In the genomic region with DNA sequence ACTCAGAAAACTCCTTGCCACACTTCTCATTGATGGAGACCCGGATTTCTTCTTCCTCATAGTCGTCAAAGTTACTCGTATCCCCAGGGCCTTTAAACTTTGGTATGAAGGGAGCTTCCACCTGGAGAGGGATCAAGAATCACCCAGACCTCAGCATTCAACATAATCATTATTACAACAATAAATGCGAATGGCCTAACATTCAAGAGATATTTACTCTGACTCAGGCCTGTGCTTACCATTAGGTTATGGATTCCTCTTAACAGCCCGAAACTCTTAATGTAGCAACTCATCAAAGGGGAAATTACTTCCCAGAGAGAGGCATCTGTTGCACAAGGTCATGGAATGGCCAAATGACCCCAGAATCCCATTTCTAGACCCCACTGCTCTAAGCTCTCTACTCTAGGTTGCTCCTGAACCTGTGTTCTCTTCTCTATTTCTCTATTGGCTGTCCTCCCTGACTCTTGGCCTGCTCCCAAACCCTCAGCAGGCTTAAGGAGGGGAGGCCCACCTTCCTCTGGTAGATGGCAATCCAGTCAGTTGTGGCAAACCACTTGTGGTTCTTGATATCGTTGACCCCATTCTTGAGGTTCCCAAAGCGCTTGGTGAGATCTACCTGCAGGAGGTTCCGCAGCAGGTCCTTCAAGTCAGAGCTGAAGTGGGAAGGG, we compare ENCODE assay signal across 25 cellular contexts. TPM values are rescaled to one million over a fixed set of nuclear protein-coding genes. Genes with fewer than 3 reads are reported as not detected.
A peak's percentile ranks its signal among the peaks of the same experiment; 100 is the strongest.
DNase-seq lines count a peak whose midpoint lies in the region; ATAC-seq, FAIRE-seq and TF ChIP-seq lines count a peak whose summit lies in the region.
"Had no signal": no experiment of that assay in that cellular context is flagged by ENCODE, and none has a peak within 500 bp of the region (broad histone marks: within the 10 kb centered on the region; RNA-seq: fewer than 3 reads in every experiment).

No MANE protein-coding gene starts in this region.

- no peak for FAIRE-seq in A549 (lab: Jason Lieb, UNC)
- FAIRE-seq: GM12892 had no signal

- WGBS in A549 (ENCODE audit: missing lambda C conversion rate): 97% methylated on average over 8 of the region's 8 CpGs

- no peak for TF ChIP-seq CTCF in A549 (IDR thresholded peaks at IDR 0.05)

- H3K4me3 Mint-ChIP-seq in CD4-positive, alpha-beta memory T cell: peak overlapping the region; percentile 34 to 81 (median 65)
- peak overlapping the region; percentile 41 for H3K4me3 Mint-ChIP-seq in activated CD4-positive, alpha-beta memory T cell treated with anti-CD3 and anti-CD28 coated beads for 36 hours
- H3K4me3 Mint-ChIP-seq in naive B cell: peak overlapping the region in 7 of 8 donors; percentile 4 to 86 (median 41)
- H3K4me3 Mint-ChIP-seq: T-helper 1 cell treated with Interleukin-12 subunit alpha and Interleukin-12 subunit beta and Interleukin-4 antibody, amounts not matched to agents 30 μg/mL and 1 μg/mL, for 36 hours had no signal

- H3K4me3 ChIP-seq in A549: no peak overlapping the region
- H3K4me3 ChIP-seq in CD4-positive, alpha-beta memory T cell (ENCODE audit: low read length in 2 of 2): no peak overlapping the region
- H3K4me3 ChIP-seq: esophagus squamous epithelium, skin epidermis, uterus had no signal

- H3K27me3 Mint-ChIP-seq in CD4-positive, alpha-beta memory T cell: peaks cover 0 to 2% of the 10 kb centered on the region in 2 donors
- no peaks in the 10 kb centered on the region for H3K27me3 Mint-ChIP-seq in activated CD4-positive, alpha-beta memory T cell treated with anti-CD3 and anti-CD28 coated beads for 36 hours
- H3K27me3 Mint-ChIP-seq in naive B cell: no peaks in the 10 kb centered on the region

- intact Hi-C loops in CD4-positive, alpha-beta memory T cell (cut with micrococcal nuclease): loop anchor here (5.0 kb wide), 1 partner anchor 114 kb away; a partner anchor contains a TSS
- intact Hi-C loops in activated CD4-positive, alpha-beta memory T cell treated with anti-CD3 and anti-CD28 coated beads for 36 hours (cut with micrococcal nuclease): no loop called here

- DNase-seq in A549 (ENCODE audit: low read depth in 1 of 2, low spot score in 1 of 2) (no peak), naive B cell (no peak), T1000 (lab: John Stamatoyannopoulos, UW) (no peak)
- DNase-seq in CD4-positive, alpha-beta memory T cell: no peak
- no peak for DNase-seq in activated CD4-positive, alpha-beta memory T cell treated with anti-CD3 and anti-CD28 coated beads for 36 hours
- DNase-seq: AML-193; amniotic stem cell; effector CD4-positive, alpha-beta T cell; esophagus squamous epithelium; GF-D8; left ventricle myocardium superior; NCI-H1105 treated with DMSO at 0.1 percent for 48 hours; NCI-H2107; NCI-H510A treated with DMSO at 0.1 percent for 48 hours; stimulated activated CD4-positive, alpha-beta T cell treated with anti-CD3 and anti-CD28 coated beads, Interleukin-2, amount 100 ng/mL, for 48 hours; uterus had no signal

- peaks cover 10 to 28% (median 19%) of the 10 kb centered on the region in 4 donors for H3K4me1 Mint-ChIP-seq in CD4-positive, alpha-beta memory T cell
- peaks cover 19% of the 10 kb centered on the region for H3K4me1 Mint-ChIP-seq in activated CD4-positive, alpha-beta memory T cell treated with anti-CD3 and anti-CD28 coated beads for 36 hours (ENCODE audit: low read depth)
- peaks cover 14 to 20% (median 18%) of the 10 kb centered on the region in 3 donors for H3K4me1 Mint-ChIP-seq in naive B cell

- POLR2A ChIA-PET in A549 (lab: Yijun Ruan, JAX): no interaction called here
- POLR2A ChIA-PET in CD4-positive, alpha-beta memory T cell (lab: Charles Lee; ENCODE audit: partially characterized antibody): interaction anchor here (0.9 to 4.1 kb wide), 7 partner anchors 10 to 319 kb away, joined by 3 to 25 read pairs (median 4); a partner anchor contains a TSS
- POLR2A ChIA-PET in activated CD4-positive, alpha-beta memory T cell treated with anti-CD3 and anti-CD28 coated beads for 36 hours (lab: Charles Lee): interaction anchor here (0.7 to 1.1 kb wide), 2 partner anchors 12 to 1009 kb away, joined by 3 read pairs; no protein-coding TSS in a partner anchor

- no peak for TF ChIP-seq RAD21 in A549 (conservative IDR thresholded peaks at IDR 0.05 in 1 of 2, IDR thresholded peaks at IDR 0.05 in 1 of 2)

- H3K27me3 ChIP-seq in CD4-positive, alpha-beta memory T cell (ENCODE audit: insufficient read depth, low read length): no peaks in the 10 kb centered on the region
- H3K27me3 ChIP-seq: esophagus squamous epithelium, uterus had no signal

- peaks cover 11% of the 10 kb centered on the region for H3K9me3 ChIP-seq in A549
- H3K9me3 ChIP-seq in CD4-positive, alpha-beta memory T cell (ENCODE audit: control insufficient read depth in 1 of 2, low read length in 2 of 2): peaks cover 0 to 5% of the 10 kb centered on the region in 2 donors

- H3K36me3 ChIP-seq in CD4-positive, alpha-beta memory T cell (ENCODE audit: insufficient read depth, low read length): peaks cover 12% of the 10 kb centered on the region
- H3K36me3 ChIP-seq: uterus had no signal

- peaks cover 0 to 17% (median 0%) of the 10 kb centered on the region in 8 donors for H3K9me3 Mint-ChIP-seq in CD4-positive, alpha-beta memory T cell
- H3K9me3 Mint-ChIP-seq in activated CD4-positive, alpha-beta memory T cell treated with anti-CD3 and anti-CD28 coated beads for 36 hours: peaks cover 16% of the 10 kb centered on the region
- H3K9me3 Mint-ChIP-seq in naive B cell: peaks cover 0 to 9% (median 4%) of the 10 kb centered on the region in 7 donors

- CTCF ChIA-PET in A549 (lab: Yijun Ruan, JAX): interaction anchor here (2.0 to 3.9 kb wide), 3 partner anchors 18 to 44 kb away, joined by 8 to 25 read pairs (median 8); a partner anchor contains a TSS
- CTCF ChIA-PET in CD4-positive, alpha-beta memory T cell (lab: Charles Lee; ENCODE audit: partially characterized antibody): interaction anchor here (0.6 to 1.8 kb wide), 3 partner anchors 21 to 43 kb away, joined by 3 to 6 read pairs (median 4); a partner anchor contains a TSS
- CTCF ChIA-PET in activated CD4-positive, alpha-beta memory T cell treated with anti-CD3 and anti-CD28 coated beads for 36 hours (lab: Charles Lee): no interaction called here

- H3K4me1 ChIP-seq in A549: 0 out of 3 replicates have a peak, but pooled peaks cover 4% of the 10 kb centered on the region
- H3K4me1 ChIP-seq in CD4-positive, alpha-beta memory T cell (ENCODE audit: insufficient read depth, low read length): peaks cover 14% of the 10 kb centered on the region
- H3K4me1 ChIP-seq: uterus had no signal

- no peak for TF ChIP-seq POLR2A in A549 (IDR thresholded peaks at IDR 0.05; ENCODE audit: low read length)

- no peak for ATAC-seq in A549
- ATAC-seq in naive B cell (ENCODE audit: low read depth in 2 of 2): no peak
- no peak for ATAC-seq in HG03469 (IDR thresholded peaks at IDR 0.05; ENCODE audit: unreplicated experiment)
- no peak for ATAC-seq in GM21737 (IDR thresholded peaks at IDR 0.05; ENCODE audit: unreplicated experiment)
- ATAC-seq: activated CD4-positive, CD25-positive, alpha-beta regulatory T cell treated with anti-CD3 and anti-CD28 coated beads, Interleukin-2, amount 50 U/mL, for 24 hours; left ventricle myocardium superior; Right ventricle myocardium inferior had no signal

- no peak overlapping the region for H3K4me2 ChIP-seq in A549

- H3K36me3 Mint-ChIP-seq in CD4-positive, alpha-beta memory T cell: peaks cover 12 to 31% of the 10 kb centered on the region in 2 donors
- H3K36me3 Mint-ChIP-seq in activated CD4-positive, alpha-beta memory T cell treated with anti-CD3 and anti-CD28 coated beads for 36 hours: peaks cover 35% of the 10 kb centered on the region
- H3K36me3 Mint-ChIP-seq in naive B cell: peaks cover 7 to 8% of the 10 kb centered on the region in 2 donors

- H3K27ac Mint-ChIP-seq in CD4-positive, alpha-beta memory T cell: peak overlapping the region in 6 of 7 donors; percentile 2 to 84 (median 68)
- no peak overlapping the region for H3K27ac Mint-ChIP-seq in activated CD4-positive, alpha-beta memory T cell treated with anti-CD3 and anti-CD28 coated beads for 36 hours
- peak overlapping the region in 2 of 6 donors; percentile 16 to 75 for H3K27ac Mint-ChIP-seq in naive B cell
- H3K27ac Mint-ChIP-seq: T-helper 1 cell treated with Interleukin-12 subunit alpha and Interleukin-12 subunit beta and Interleukin-4 antibody, amounts not matched to agents 30 μg/mL and 1 μg/mL, for 36 hours had no signal

- TF ChIP-seq EP300 in A549 (IDR thresholded peaks at IDR 0.05): no peak

- no peak overlapping the region for H3K27ac ChIP-seq in A549
- H3K27ac ChIP-seq in CD4-positive, alpha-beta memory T cell (ENCODE audit: low read depth, low read length): no peak overlapping the region
- H3K27ac ChIP-seq: esophagus squamous epithelium, uterus had no signal

RNA-seq across cellular contexts. Expression of a gene that starts 2.7 kb away (rescaled TPM):
- polyA plus RNA-seq in A549 (2011; rRNA removed): 7.7 and 8.4 TPM in 2 replicates
- 24.3 and 27.6 TPM in 2 replicates for polyA plus RNA-seq in A549 (2012; cell fraction: cytosol; rRNA removed)
- 30.5 and 32.3 TPM in 2 replicates for polyA plus RNA-seq in A549 (2012; cell fraction: nucleus; rRNA removed)
- polyA plus RNA-seq in A549 (2017; fragmentation: RNase III; extraction: RNeasy Plus Mini Kit Qiagen cat#74134 plus additional on column Dnase treatment): 26.9 to 30.8 TPM (median 28.9 TPM) in 3 replicates
- polyA minus RNA-seq in A549 (2011; rRNA and poly(A)+ RNA removed): 6.9 and 9.4 TPM in 2 replicates
- 10 to 100 TPM; 36.7 to 43.3 TPM for total RNA-seq in CD4-positive, alpha-beta memory T cell
- polyA plus RNA-seq in CD4-positive, alpha-beta memory T cell: 1 to 10 TPM in 1 of 2 donors, under 1 TPM in 1; 0.16 to 2.4 TPM
- total RNA-seq in activated CD4-positive, alpha-beta memory T cell treated with anti-CD3 and anti-CD28 coated beads for 36 hours: 10 to 100 TPM; 74.5 to 77.6 TPM
- polyA plus RNA-seq in naive B cell (ENCODE audit: low read depth in 6 of 6): 1 to 10 TPM in 5 of 6 donors, under 1 TPM in 1; 0.52 to 2.1 (median 1.2) TPM

RNA-seq across cellular contexts. Expression of a gene that starts 7.7 kb away (rescaled TPM):
- polyA plus RNA-seq in A549 (2011; rRNA removed) (not detected in 2 replicates), A549 (2017; fragmentation: RNase III; extraction: RNeasy Plus Mini Kit Qiagen cat#74134 plus additional on column Dnase treatment) (not detected in 3 replicates), naive B cell (ENCODE audit: low read depth in 6 of 6) (not detected)
- polyA plus RNA-seq in A549 (2012; cell fraction: cytosol; rRNA removed): not detected in 2 replicates
- not detected in 2 replicates for polyA plus RNA-seq in A549 (2012; cell fraction: nucleus; rRNA removed)
- not detected in 2 replicates for polyA minus RNA-seq in A549 (2011; rRNA and poly(A)+ RNA removed)
- under 1 TPM in 1 of 2 experiments, not detected in 1; 0.55 TPM for total RNA-seq in CD4-positive, alpha-beta memory T cell
- polyA plus RNA-seq in CD4-positive, alpha-beta memory T cell: not detected
- not detected for total RNA-seq in activated CD4-positive, alpha-beta memory T cell treated with anti-CD3 and anti-CD28 coated beads for 36 hours
- total RNA-seq: esophagus squamous epithelium, glomerular endothelial cell, left ventricle myocardium superior, posterior vena cava, Right ventricle myocardium inferior had no signal

RNA-seq across cellular contexts. Expression of a gene that starts 20.7 kb away (rescaled TPM):
- polyA plus RNA-seq in A549 (2011; rRNA removed) (1.3 and 1.9 TPM in 2 replicates), A549 (2017; fragmentation: RNase III; extraction: RNeasy Plus Mini Kit Qiagen cat#74134 plus additional on column Dnase treatment) (2.1 to 2.8 TPM (median 2.3 TPM) in 3 replicates), naive B cell (ENCODE audit: low read depth in 6 of 6) (under 1 TPM in 3 of 6 donors, not detected in 3; 0.16 to 0.53 (median 0.20) TPM)
- polyA plus RNA-seq in A549 (2012; cell fraction: cytosol; rRNA removed): 3.9 and 4.1 TPM in 2 replicates
- polyA plus RNA-seq in A549 (2012; cell fraction: nucleus; rRNA removed): 2.6 and 3.8 TPM in 2 replicates
- 0.12 and 0.29 TPM in 2 replicates for polyA minus RNA-seq in A549 (2011; rRNA and poly(A)+ RNA removed)
- 1 to 10 TPM; 1.3 to 1.6 TPM for total RNA-seq in CD4-positive, alpha-beta memory T cell
- 1 to 10 TPM in 1 of 2 donors, under 1 TPM in 1; 0.68 to 1.1 TPM for polyA plus RNA-seq in CD4-positive, alpha-beta memory T cell
- total RNA-seq in activated CD4-positive, alpha-beta memory T cell treated with anti-CD3 and anti-CD28 coated beads for 36 hours: 1 to 10 TPM; 2.4 to 2.5 TPM

RNA-seq across cellular contexts. Expression of a gene that starts 24.3 kb away (rescaled TPM):
- polyA plus RNA-seq in A549 (2011; rRNA removed) (10.0 and 12.0 TPM in 2 replicates), A549 (2017; fragmentation: RNase III; extraction: RNeasy Plus Mini Kit Qiagen cat#74134 plus additional on column Dnase treatment) (40.9 to 46.2 TPM (median 41.1 TPM) in 3 replicates), naive B cell (ENCODE audit: low read depth in 6 of 6) (1 to 10 TPM in 3 of 6 donors, under 1 TPM in 2, not detected in 1; 0.60 to 3.1 (median 1.2) TPM)
- 38.9 and 48.9 TPM in 2 replicates for polyA plus RNA-seq in A549 (2012; cell fraction: cytosol; rRNA removed)
- 28.2 and 29.9 TPM in 2 replicates for polyA plus RNA-seq in A549 (2012; cell fraction: nucleus; rRNA removed)
- 13.2 and 16.0 TPM in 2 replicates for polyA minus RNA-seq in A549 (2011; rRNA and poly(A)+ RNA removed)
- 10 to 100 TPM; 48.9 to 51.7 TPM for total RNA-seq in CD4-positive, alpha-beta memory T cell
- polyA plus RNA-seq in CD4-positive, alpha-beta memory T cell: 1 to 10 TPM in 1 of 2 donors, under 1 TPM in 1; 0.42 to 2.2 TPM
- 10 to 100 TPM; 64.3 to 65.6 TPM for total RNA-seq in activated CD4-positive, alpha-beta memory T cell treated with anti-CD3 and anti-CD28 coated beads for 36 hours

RNA-seq across cellular contexts. Expression of a gene that starts 31.4 kb away (rescaled TPM):
- polyA plus RNA-seq in A549 (2011; rRNA removed): 0.73 and 0.96 TPM in 2 replicates
- 2.3 and 2.6 TPM in 2 replicates for polyA plus RNA-seq in A549 (2012; cell fraction: cytosol; rRNA removed)
- 2.0 and 2.4 TPM in 2 replicates for polyA plus RNA-seq in A549 (2012; cell fraction: nucleus; rRNA removed)
- 7.9 to 12.1 TPM (median 10.2 TPM) in 3 replicates for polyA plus RNA-seq in A549 (2017; fragmentation: RNase III; extraction: RNeasy Plus Mini Kit Qiagen cat#74134 plus additional on column Dnase treatment)
- polyA minus RNA-seq in A549 (2011; rRNA and poly(A)+ RNA removed): 0.92 TPM in 1 of 2 replicates, not detected in the other
- not detected for total RNA-seq in CD4-positive, alpha-beta memory T cell
- not detected for polyA plus RNA-seq in CD4-positive, alpha-beta memory T cell
- total RNA-seq in activated CD4-positive, alpha-beta memory T cell treated with anti-CD3 and anti-CD28 coated beads for 36 hours: not detected
- polyA plus RNA-seq in naive B cell (ENCODE audit: low read depth in 6 of 6): not detected
- total RNA-seq: esophagus squamous epithelium, glomerular endothelial cell, left ventricle myocardium superior had no signal
